ENCODE assay signal across 21 cellular contexts in the genomic region with DNA sequence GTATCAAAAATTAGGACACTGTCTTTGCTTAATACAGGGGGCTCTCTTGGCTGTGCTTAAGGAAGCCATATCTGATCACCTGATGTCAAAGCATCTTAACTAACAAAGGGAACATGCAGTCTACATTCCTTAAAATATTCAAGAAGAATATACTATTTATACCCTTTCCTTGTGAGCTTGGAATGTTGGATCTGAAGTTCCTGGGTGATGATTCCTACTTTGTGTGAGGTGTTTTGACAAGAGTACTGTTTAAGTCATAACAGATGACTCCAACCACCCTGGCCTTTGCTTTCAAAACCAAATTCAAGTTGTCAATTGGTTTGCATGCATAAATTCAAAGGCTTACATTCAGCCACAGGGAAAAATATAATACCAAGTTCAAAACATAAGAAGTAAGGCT.
"Had no signal": no experiment of that assay in that cellular context is flagged by ENCODE, and none has a peak within 500 bp of the region (broad histone marks: within the 10 kb centered on the region; RNA-seq: fewer than 3 reads in every experiment).

No MANE protein-coding gene starts in this region.

- H3K27me3 ChIP-seq: esophagus muscularis mucosa, gastrocnemius medialis, neutrophil, right lobe of liver, stomach, thyroid gland had no signal

- H3K4me1 ChIP-seq: gastrocnemius medialis, parathyroid adenoma, right lobe of liver, stomach, thyroid gland had no signal

- FAIRE-seq: keratinocyte, small intestine had no signal

- H3K27ac ChIP-seq: gastrocnemius medialis, neutrophil, parathyroid adenoma, right lobe of liver, stomach, thyroid gland had no signal

- ATAC-seq: gastrocnemius medialis, left lobe of liver, natural killer cell, right lobe of liver had no signal

- H3K4me3 ChIP-seq: esophagus muscularis mucosa, gastrocnemius medialis, lung, right lobe of liver, stomach, thyroid gland had no signal

- DNase-seq: cerebellar nuclear complex; effector CD8-positive, alpha-beta T cell; endodermal cell; gastrocnemius medialis; head of caudate nucleus; natural killer cell; right lobe of liver; small intestine; stimulated activated CD4-positive, alpha-beta T cell treated with anti-CD3 and anti-CD28 coated beads, Interleukin-15, amount 100 ng/mL, for 24 hours; stimulated activated CD4-positive, alpha-beta T cell treated with anti-CD3 and anti-CD28 coated beads, Interleukin-4, amount 100 ng/mL, for 1 hour; stimulated activated CD8-positive, alpha-beta memory T cell treated with anti-CD3 and anti-CD28 coated beads, Interleukin-4, amount 100 ng/mL, for 48 hours; stimulated activated naive CD4-positive, alpha-beta T cell; stomach; thyroid gland; trophoblast cell had no signal

- H3K36me3 ChIP-seq: esophagus muscularis mucosa, gastrocnemius medialis, neutrophil, right lobe of liver, stomach, thyroid gland had no signal

- H3K9me3 ChIP-seq: esophagus muscularis mucosa, gastrocnemius medialis, neutrophil, stomach, thyroid gland had no signal
